ENCODE assay signal across 19 cellular contexts in genomic region chr1:37497832-37498231, GRCh38. TPM values are rescaled to one million over a fixed set of nuclear protein-coding genes. Genes with fewer than 3 reads are reported as not detected.
DNase-seq lines count a peak whose midpoint lies in the region; TF ChIP-seq lines count a peak whose summit lies in the region.
"Had no signal": no experiment of that assay in that cellular context is flagged by ENCODE, and none has a peak within 500 bp of the region (broad histone marks: within the 10 kb centered on the region; RNA-seq: fewer than 3 reads in every experiment).

No MANE protein-coding gene starts in this region.

- H3K4me1 ChIP-seq in testis = peaks cover 6% of the 10 kb centered on the region
- H3K4me1 ChIP-seq: HAP-1, neural progenitor cell had no signal

- TF ChIP-seq POLR2A in testis (IDR thresholded peaks at IDR 0.05) = no peak

- no peaks in the 10 kb centered on the region for H3K9me3 ChIP-seq in testis
- H3K9me3 ChIP-seq: HAP-1, lower lobe of right lung had no signal

- TF ChIP-seq CTCF in VCaP (conservative IDR thresholded peaks at IDR 0.05) (no peak), testis (IDR thresholded peaks at IDR 0.05) (no peak)

- WGBS in testis, 2 donors = 80 to 85% methylated on average over 2 of the region's 2 CpGs

- intact Hi-C loops in testis (cut with DNase I; ENCODE audit: low total_unique reads) = no loop called here
- intact Hi-C loops in cardiac septum (cut with DNase I) = no loop called here

- H3K27me3 ChIP-seq in testis = no peaks in the 10 kb centered on the region
- H3K27me3 ChIP-seq: neural progenitor cell had no signal

- no peaks in the 10 kb centered on the region for H3K36me3 ChIP-seq in testis (ENCODE audit: low read depth, missing control alignments)
- H3K36me3 ChIP-seq: neural progenitor cell had no signal

- peak overlapping the region; percentile 95 for H3K27ac ChIP-seq in VCaP
- no peak overlapping the region for H3K27ac ChIP-seq in testis
- no peak overlapping the region for H3K27ac ChIP-seq in caudate nucleus (ENCODE audit: low read depth, low read length)
- H3K27ac ChIP-seq: KMS-11, lower lobe of right lung, neural progenitor cell had no signal

- peak; percentile 50 for DNase-seq in DMS 273 (lab: John Stamatoyannopoulos, UW; ENCODE audit: unreplicated experiment)
- DNase-seq in DMS 273 treated with DMSO at 0.1 percent for 48 hours (lab: John Stamatoyannopoulos, UW) = no peak
- DNase-seq in NCI-H2107 treated with DMSO at 0.1 percent for 48 hours (lab: John Stamatoyannopoulos, UW; ENCODE audit: unreplicated experiment) = peak; percentile 93
- peak; percentile 11 for DNase-seq in testis
- no peak for DNase-seq in caudate nucleus (lab: John Stamatoyannopoulos, UW)
- no peak for DNase-seq in pons (ENCODE audit: low spot score)
- no peak for DNase-seq in cardiac septum (ENCODE audit: low spot score)
- DNase-seq: 8988T; activated CD4-positive, alpha-beta T cell treated with anti-CD3 and anti-CD28 coated beads, Interleukin-2, amount 50 U/mL, for 48 hours; CD4-positive, alpha-beta T cell; hypothalamus; lower lobe of right lung; NCI-H524; stimulated activated naive CD8-positive, alpha-beta T cell treated with anti-CD3 and anti-CD28 coated beads, Interleukin-15, amount 100 ng/mL, for 72 hours; T-helper 9 cell had no signal

- H3K4me3 ChIP-seq in testis = no peak overlapping the region
- H3K4me3 ChIP-seq: HAP-1, lower lobe of right lung, neural progenitor cell had no signal

RNA-seq across cellular contexts. Expression of gene MEAF6, which starts 16.7 kb away (rescaled TPM):
- total RNA-seq in testis (100 to 1,000 TPM; 134 to 140 TPM), cardiac septum (40.1 TPM)
- 132 TPM for polyA plus RNA-seq in testis (ENCODE audit: insufficient read depth, low read depth, low replicate concordance)

RNA-seq across cellular contexts. Expression of gene ZC3H12A, which starts 23.5 kb away (rescaled TPM):
- total RNA-seq in testis (1 to 10 TPM; 8.2 to 9.0 TPM), cardiac septum (3.3 TPM)
- polyA plus RNA-seq in testis (ENCODE audit: insufficient read depth, low read depth, low replicate concordance) = 6.3 TPM

RNA-seq across cellular contexts. Expression of gene SNIP1, which starts 56.3 kb away (rescaled TPM):
- total RNA-seq in testis (10 to 100 TPM; 33.7 to 51.4 TPM), cardiac septum (10.5 TPM)
- polyA plus RNA-seq in testis (ENCODE audit: insufficient read depth, low read depth, low replicate concordance) = 16.8 TPM

RNA-seq across cellular contexts. Expression of gene DNALI1, which starts 58.9 kb away (rescaled TPM):
- total RNA-seq in testis (10 to 100 TPM; 50.5 to 73.0 TPM), cardiac septum (3.0 TPM)
- 216 TPM for polyA plus RNA-seq in testis (ENCODE audit: insufficient read depth, low read depth, low replicate concordance)
- total RNA-seq: CD4-positive, alpha-beta T cell had no signal

Comparison
In these comparisons a context has a peak if more than half of its experiments do, and no peak if none do; other contexts are left out.
1. DNase-seq: peak in DMS 273 (single experiment), NCI-H2107 treated with DMSO at 0.1 percent for 48 hours (single experiment) and testis (single experiment); none in DMS 273 treated with DMSO at 0.1 percent for 48 hours (single experiment), caudate nucleus (0 of 61), pons (single experiment) and cardiac septum (single experiment).